9 cellular contexts compared by ENCODE assay signal in the genomic region with DNA sequence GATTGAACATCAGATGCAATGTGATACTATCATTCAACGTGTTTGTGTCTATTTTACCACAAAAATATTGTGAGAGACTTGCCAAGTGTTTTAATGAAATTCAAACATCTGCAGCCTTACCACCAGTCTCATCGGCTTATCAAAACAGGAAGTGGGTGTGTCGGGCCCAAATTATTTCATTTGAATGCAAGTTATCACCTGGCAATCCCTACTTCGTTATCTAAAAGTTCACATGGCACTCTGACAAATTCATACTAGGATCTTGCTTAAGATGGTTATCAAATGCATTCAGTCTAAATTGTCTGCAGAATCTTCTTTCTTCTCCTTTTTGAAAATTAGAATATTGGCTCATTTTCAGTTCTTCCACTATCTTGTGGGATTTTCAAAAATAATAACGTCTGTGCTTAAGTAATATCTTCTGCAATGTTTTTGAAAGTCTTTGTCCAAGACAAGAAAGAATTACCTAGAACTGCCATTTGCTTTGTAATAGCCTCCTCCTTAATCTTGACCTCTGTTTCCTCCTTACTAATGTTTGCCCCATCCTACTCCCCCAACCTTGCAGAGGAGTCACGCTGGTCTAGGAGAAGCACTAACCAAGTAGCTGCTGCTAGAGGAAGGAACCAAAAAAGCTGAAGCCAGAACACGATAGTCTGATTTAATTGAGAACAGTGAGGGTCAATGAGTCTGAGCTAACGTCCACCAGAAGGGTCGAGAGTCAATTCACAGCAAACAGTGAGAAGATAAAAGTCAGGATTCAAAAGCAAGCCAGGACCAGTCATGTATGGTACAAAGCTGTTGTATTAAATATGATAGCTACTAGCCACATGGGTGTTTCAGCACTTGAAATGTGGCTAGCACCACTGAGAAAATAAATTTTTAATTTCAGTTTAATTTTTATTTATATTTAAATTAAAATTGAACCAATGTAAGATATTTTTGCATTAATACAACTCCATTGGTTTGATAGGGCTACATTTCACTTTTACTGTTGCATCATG. TPM values are rescaled to one million over a fixed set of nuclear protein-coding genes. Genes with fewer than 3 reads are reported as not detected.
A peak's percentile ranks its signal among the peaks of the same experiment; 100 is the strongest.
DNase-seq lines count a peak whose midpoint lies in the region; ATAC-seq and TF ChIP-seq lines count a peak whose summit lies in the region.
"Had no signal": no experiment of that assay in that cellular context is flagged by ENCODE, and none has a peak within 500 bp of the region (broad histone marks: within the 10 kb centered on the region; RNA-seq: fewer than 3 reads in every experiment).

No MANE protein-coding gene starts in this region.

- H3K4me1 ChIP-seq in mucosa of descending colon (ENCODE audit: low read depth), result peaks cover 19% of the 10 kb centered on the region

- H3K4me1 Mint-ChIP-seq in Calu3 (ENCODE audit: low read depth, unreplicated experiment), result peaks cover 39% of the 10 kb centered on the region

- no peak for DNase-seq in Calu3
- peak; percentile 46 for DNase-seq in NB4 (ENCODE audit: low read depth)
- peak; percentile 43 for DNase-seq in activated CD4-positive, alpha-beta T cell treated with anti-CD3 and anti-CD28 coated beads, Interleukin-2, amount 50 U/mL, for 1 hour
- DNase-seq in mucosa of descending colon, result peak in 1 of 3 donors; percentile 48
- DNase-seq in SIG-M5 treated with dmso at 0.1 percent for 504 hours (lab: John Stamatoyannopoulos, UW; ENCODE audit: unreplicated experiment), result no peak
- DNase-seq in MG63, result no peak
- DNase-seq in SIG-M5 (lab: John Stamatoyannopoulos, UW), result no peak
- DNase-seq in glomerular visceral epithelial cell (ENCODE audit: extremely low spot score), result no peak
- DNase-seq: IMR-90 had no signal

- TF ChIP-seq POLR2A in NB4 (IDR thresholded peaks at IDR 0.05; ENCODE audit: extremely low read depth, insufficient read length), result no peak

- H3K9me3 ChIP-seq in mucosa of descending colon (peaks cover 6% of the 10 kb centered on the region), MG63 (no peaks in the 10 kb centered on the region)

- CTCF ChIA-PET in Calu3 (lab: Charles Lee), result interaction anchor here (0.8 to 1.9 kb wide), 4 partner anchors 8 to 359 kb away, joined by 3 to 17 read pairs (median 4); no protein-coding TSS in a partner anchor

- peak overlapping the region; percentile 87 for H3K27ac Mint-ChIP-seq in Calu3 (ENCODE audit: unreplicated experiment)

- ATAC-seq in mucosa of descending colon, result peak; percentile 64

- no peaks in the 10 kb centered on the region for H3K27me3 Mint-ChIP-seq in Calu3 (ENCODE audit: unreplicated experiment)

- no TSS peak for BruUV-seq in Calu3 (replicated peaks; lab: Mats Ljungman, UMichigan)

- peak overlapping the region; percentile 52 for H3K4me3 Mint-ChIP-seq in Calu3 (ENCODE audit: low read depth, unreplicated experiment)

- H3K36me3 ChIP-seq in mucosa of descending colon (ENCODE audit: low read depth) (no peaks in the 10 kb centered on the region), MG63 (no peaks in the 10 kb centered on the region)

- H3K9me3 Mint-ChIP-seq in Calu3 (ENCODE audit: low read depth, unreplicated experiment), result peaks cover 8% of the 10 kb centered on the region

- H3K36me3 Mint-ChIP-seq in Calu3 (ENCODE audit: insufficient read depth, unreplicated experiment), result peaks cover 13% of the 10 kb centered on the region

- no peaks in the 10 kb centered on the region for H3K27me3 ChIP-seq in MG63

- TF ChIP-seq CTCF in Calu3 (IDR thresholded peaks at IDR 0.05; ENCODE audit: unreplicated experiment) (no peak), NB4 (IDR thresholded peaks at IDR 0.05; ENCODE audit: low read depth, low read length) (no peak), mucosa of descending colon (IDR thresholded peaks at IDR 0.05) (no peak)

- intact Hi-C loops in Calu3 (cut with micrococcal nuclease; ENCODE audit: unreplicated experiment), result no loop called here
- intact Hi-C loops in mucosa of descending colon (cut with DNase I, micrococcal nuclease), result no loop called here

- no peak overlapping the region for H3K4me3 ChIP-seq in NB4 (ENCODE audit: low read depth, low read length)
- H3K4me3 ChIP-seq in mucosa of descending colon, result no peak overlapping the region
- H3K4me3 ChIP-seq in MG63, result no peak overlapping the region

RNA-seq across cellular contexts. Expression of gene BIRC3, which starts 10.2 kb away (rescaled TPM):
- 69.4 and 85.6 TPM in 2 replicates for total RNA-seq in Calu3 (2022)
- 100 to 1,000 TPM in 1 of 3 donors, 10 to 100 TPM in 2; 26.1 to 116 (median 45.4) TPM for total RNA-seq in mucosa of descending colon
- 0.59 and 5.2 TPM in 2 replicates for total RNA-seq in MG63 (2014; rRNA removed; shearing (Covaris generic); ENCODE audit: low replicate concordance)

RNA-seq across cellular contexts. Expression of gene BIRC2, which starts 39.9 kb away (rescaled TPM):
- 28.3 and 32.6 TPM in 2 replicates for total RNA-seq in Calu3 (2022)
- total RNA-seq in mucosa of descending colon, result 10 to 100 TPM; 42.8 to 55.0 (median 45.2) TPM
- total RNA-seq in MG63 (2014; rRNA removed; shearing (Covaris generic); ENCODE audit: low replicate concordance), result 35.5 and 130 TPM in 2 replicates

Comparison
In these comparisons a context has a peak if more than half of its experiments do, and no peak if none do; other contexts are left out.
1. DNase-seq: peak in NB4 (single experiment) and activated CD4-positive, alpha-beta T cell treated with anti-CD3 and anti-CD28 coated beads, Interleukin-2, amount 50 U/mL, for 1 hour (single experiment); none in Calu3 (single experiment), SIG-M5 treated with dmso at 0.1 percent for 504 hours (single experiment), MG63 (single experiment), SIG-M5 (single experiment) and glomerular visceral epithelial cell (single experiment).